Comparison of ENCODE assay signal across 11 cellular contexts in genomic region chr6:154605207-154605877, GRCh38.
DNase-seq lines count a peak whose midpoint lies in the region; ATAC-seq and TF ChIP-seq lines count a peak whose summit lies in the region.
"Had no signal": no experiment of that assay in that cellular context is flagged by ENCODE, and none has a peak within 500 bp of the region (broad histone marks: within the 10 kb centered on the region; RNA-seq: fewer than 3 reads in every experiment).

No MANE protein-coding gene starts in this region.

- no peaks in the 10 kb centered on the region for H3K36me3 Mint-ChIP-seq in T-helper 2 cell treated with Interferon-gamma antibody and Interleukin-4, amounts not matched to agents 5 μg/mL and 100 μg/mL, for 36 hours (ENCODE audit: low read depth)

- H3K9me3 Mint-ChIP-seq in T-helper 2 cell treated with Interferon-gamma antibody and Interleukin-4, amounts not matched to agents 5 μg/mL and 100 μg/mL, for 36 hours = no peaks in the 10 kb centered on the region

- H3K4me3 ChIP-seq in lower leg skin (ENCODE audit: low read depth, poor library complexity, severe bottlenecking) = no peak overlapping the region
- H3K4me3 ChIP-seq: BLaER1 had no signal

- TF ChIP-seq POLR2A in lower leg skin (IDR thresholded peaks at IDR 0.05) = no peak

- no peak overlapping the region for H3K27ac Mint-ChIP-seq in T-helper 2 cell treated with Interferon-gamma antibody and Interleukin-4, amounts not matched to agents 5 μg/mL and 100 μg/mL, for 36 hours

- peaks cover 13% of the 10 kb centered on the region for H3K4me1 Mint-ChIP-seq in T-helper 2 cell treated with Interferon-gamma antibody and Interleukin-4, amounts not matched to agents 5 μg/mL and 100 μg/mL, for 36 hours (ENCODE audit: low read depth)

- peak; percentile 42 for DNase-seq in stimulated activated CD4-positive, alpha-beta T cell treated with anti-CD3 and anti-CD28 coated beads, Interleukin-15, amount 100 ng/mL, for 24 hours
- no peak for DNase-seq in stimulated activated CD4-positive, alpha-beta T cell treated with anti-CD3 and anti-CD28 coated beads, Interleukin-2, amount 100 ng/mL, for 48 hours
- peak; percentile 51 for DNase-seq in T-helper 2 cell treated with Interferon-gamma antibody and Interleukin-4, amounts not matched to agents 5 μg/mL and 100 μg/mL, for 36 hours (ENCODE audit: low spot score)
- peak; percentile 53 for DNase-seq in stromal cell of bone marrow (ENCODE audit: low read depth)
- DNase-seq in lower leg skin (ENCODE audit: low spot score in 2 of 2) = no peak
- no peak for DNase-seq in NCI-H1694 (lab: John Stamatoyannopoulos, UW)
- no peak for DNase-seq in 8988T
- DNase-seq: effector CD4-positive, alpha-beta T cell; IMR-90 had no signal

- no peak overlapping the region for H3K4me3 Mint-ChIP-seq in T-helper 2 cell treated with Interferon-gamma antibody and Interleukin-4, amounts not matched to agents 5 μg/mL and 100 μg/mL, for 36 hours

- intact Hi-C loops in lower leg skin (cut with DNase I; ENCODE audit: low total_unique reads) = no loop called here

- H3K27me3 Mint-ChIP-seq in T-helper 2 cell treated with Interferon-gamma antibody and Interleukin-4, amounts not matched to agents 5 μg/mL and 100 μg/mL, for 36 hours (ENCODE audit: low read depth) = peaks cover 1% of the 10 kb centered on the region

- no peak for TF ChIP-seq CTCF in lower leg skin (IDR thresholded peaks at IDR 0.05)

- whole genome bisulfite sequencing in lower leg skin, 2 donors = 70 to 77% methylated on average over 7 of the region's 7 CpGs

- ATAC-seq in HG02884 (IDR thresholded peaks at IDR 0.05; ENCODE audit: unreplicated experiment) = peak; percentile 51

Comparison
In these comparisons a context has a peak if more than half of its experiments do, and no peak if none do; other contexts are left out.
1. DNase-seq: peak in stimulated activated CD4-positive, alpha-beta T cell treated with anti-CD3 and anti-CD28 coated beads, Interleukin-15, amount 100 ng/mL, for 24 hours (single experiment), T-helper 2 cell treated with Interferon-gamma antibody and Interleukin-4, amounts not matched to agents 5 μg/mL and 100 μg/mL, for 36 hours (single experiment) and stromal cell of bone marrow (single experiment); none in stimulated activated CD4-positive, alpha-beta T cell treated with anti-CD3 and anti-CD28 coated beads, Interleukin-2, amount 100 ng/mL, for 48 hours (0 of 2), lower leg skin (0 of 2), NCI-H1694 (single experiment) and 8988T (single experiment).